In the genomic region with DNA sequence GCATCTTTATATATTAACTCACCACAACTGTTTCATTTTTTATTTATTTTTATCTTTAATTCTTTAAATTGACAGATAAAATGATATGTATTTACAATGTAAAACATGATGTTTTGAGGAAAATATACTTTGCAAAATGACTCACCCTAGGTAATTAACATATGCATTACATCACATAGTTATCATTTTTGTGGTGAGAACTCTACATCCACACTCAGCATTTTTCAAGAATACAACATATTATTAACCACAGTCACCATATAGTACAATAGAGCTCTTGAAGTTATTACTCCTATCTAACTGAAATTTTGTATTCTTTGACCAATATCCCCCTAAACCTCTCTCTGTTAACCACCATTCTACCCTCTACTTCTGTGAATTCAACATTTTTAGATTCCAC, we compare ENCODE assay signal across 2 cellular contexts.
TF ChIP-seq lines count a peak whose summit lies in the region.

No MANE protein-coding gene starts in this region.

TF ChIP-seq in IMR-90, 13 proteins besides CTCF, POLR2A, EP300 and RAD21:
- TF ChIP-seq, protein P1, sequence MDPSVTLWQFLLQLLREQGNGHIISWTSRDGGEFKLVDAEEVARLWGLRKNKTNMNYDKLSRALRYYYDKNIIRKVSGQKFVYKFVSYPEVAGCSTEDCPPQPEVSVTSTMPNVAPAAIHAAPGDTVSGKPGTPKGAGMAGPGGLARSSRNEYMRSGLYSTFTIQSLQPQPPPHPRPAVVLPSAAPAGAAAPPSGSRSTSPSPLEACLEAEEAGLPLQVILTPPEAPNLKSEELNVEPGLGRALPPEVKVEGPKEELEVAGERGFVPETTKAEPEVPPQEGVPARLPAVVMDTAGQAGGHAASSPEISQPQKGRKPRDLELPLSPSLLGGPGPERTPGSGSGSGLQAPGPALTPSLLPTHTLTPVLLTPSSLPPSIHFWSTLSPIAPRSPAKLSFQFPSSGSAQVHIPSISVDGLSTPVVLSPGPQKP (IDR thresholded peaks at IDR 0.05; ENCODE audit: borderline replicate concordance, low read depth, low read length): no peak
- TF ChIP-seq MAFK (IDR thresholded peaks at IDR 0.05; ENCODE audit: low read depth, low read length): peak; percentile 71

TF ChIP-seq in K562, 482 proteins besides CTCF, POLR2A, EP300 and RAD21 (continued from another document):
- TF ChIP-seq FOSL1 (tag; conservative IDR thresholded peaks at IDR 0.05) (0 out of 2 replicates have a peak, but pooled peaks have one; percentile 9), NCOR1 (IDR thresholded peaks at IDR 0.05) (no peak), TEAD1 (CRISPR knock-in tag; IDR thresholded peaks at IDR 0.05) (no peak), PCBP2 (IDR thresholded peaks at IDR 0.05; ENCODE audit: low read depth, low read length, poor library complexity, severe bottlenecking) (no peak), POLR2H (tag; IDR thresholded peaks at IDR 0.05; ENCODE audit: low read depth) (no peak), JUND (IDR thresholded peaks at IDR 0.05; ENCODE audit: borderline replicate concordance, low read depth, low read length) (0 out of 2 replicates have a peak, but pooled peaks have one; percentile 11), JUND (tag; IDR thresholded peaks at IDR 0.05; ENCODE audit: borderline replicate concordance, low read depth, low read length) (no peak), SAFB2 (IDR thresholded peaks at IDR 0.05; ENCODE audit: borderline replicate concordance, low read depth, low read length, severe bottlenecking) (no peak), KDM1A (IDR thresholded peaks at IDR 0.05) (no peak), KLF16 (IDR thresholded peaks at IDR 0.05) (no peak), CAMTA2 (CRISPR knock-in tag; conservative IDR thresholded peaks at IDR 0.05) (no peak), HMGN3 (IDR thresholded peaks at IDR 0.05; ENCODE audit: borderline replicate concordance, extremely low read depth, insufficient read length, low read depth, low read length) (no peak), ZNF3 (CRISPR knock-in tag; IDR thresholded peaks at IDR 0.05) (no peak), EGR1 (conservative IDR thresholded peaks at IDR 0.05) (peak; percentile 44; the same call in 1 of the 2 replicates), CSDE1 (IDR thresholded peaks at IDR 0.05) (no peak), ZNF589 (CRISPR knock-in tag; IDR thresholded peaks at IDR 0.05; ENCODE audit: low read depth) (no peak), SMARCC2 (IDR thresholded peaks at IDR 0.05; ENCODE audit: low read depth) (0 out of 2 replicates have a peak, but pooled peaks have one; percentile 24), ZNF586 (CRISPR knock-in tag; conservative IDR thresholded peaks at IDR 0.05) (no peak), HDAC8 (tag; IDR thresholded peaks at IDR 0.05) (no peak), NFE2 (IDR thresholded peaks at IDR 0.05; ENCODE audit: low read depth) (peak; percentile 17; the same call in 1 of the 2 replicates), HIVEP1 (CRISPR knock-in tag; IDR thresholded peaks at IDR 0.05) (no peak), FOXK1 (CRISPR knock-in tag; IDR thresholded peaks at IDR 0.05; ENCODE audit: borderline replicate concordance) (no peak), SRF (CRISPR knock-in tag; IDR thresholded peaks at IDR 0.05) (no peak), ZNF316 (IDR thresholded peaks at IDR 0.05) (peak; percentile 73), ZNF140 (CRISPR knock-in tag; IDR thresholded peaks at IDR 0.05) (no peak), ZNF184 (CRISPR knock-in tag; IDR thresholded peaks at IDR 0.05) (no peak), IRF2 (CRISPR knock-in tag; IDR thresholded peaks at IDR 0.05) (no peak), NUFIP1 (IDR thresholded peaks at IDR 0.05; ENCODE audit: partially characterized antibody) (no peak), ETS2 (tag; IDR thresholded peaks at IDR 0.05; ENCODE audit: borderline replicate concordance, poor library complexity, severe bottlenecking) (no peak), ARID1B (IDR thresholded peaks at IDR 0.05) (no peak), ZKSCAN8 (CRISPR knock-in tag; IDR thresholded peaks at IDR 0.05) (no peak), C11orf30 (IDR thresholded peaks at IDR 0.05; ENCODE audit: low read depth) (peak; percentile 63), EHMT2 (IDR thresholded peaks at IDR 0.05) (no peak), SPI1 (IDR thresholded peaks at IDR 0.05; ENCODE audit: borderline replicate concordance, low read depth, low read length) (no peak), ZFP30 (CRISPR knock-in tag; IDR thresholded peaks at IDR 0.05; ENCODE audit: borderline replicate concordance) (no peak), MAFK (IDR thresholded peaks at IDR 0.05; ENCODE audit: low read length) (0 out of 2 replicates have a peak, but pooled peaks have one; percentile 35), ELF2 (CRISPR knock-in tag; IDR thresholded peaks at IDR 0.05) (no peak), GTF2E2 (tag; IDR thresholded peaks at IDR 0.05) (no peak), TAF9B (IDR thresholded peaks at IDR 0.05; ENCODE audit: partially characterized antibody) (peak; percentile 15)
- TF ChIP-seq, protein P2, sequence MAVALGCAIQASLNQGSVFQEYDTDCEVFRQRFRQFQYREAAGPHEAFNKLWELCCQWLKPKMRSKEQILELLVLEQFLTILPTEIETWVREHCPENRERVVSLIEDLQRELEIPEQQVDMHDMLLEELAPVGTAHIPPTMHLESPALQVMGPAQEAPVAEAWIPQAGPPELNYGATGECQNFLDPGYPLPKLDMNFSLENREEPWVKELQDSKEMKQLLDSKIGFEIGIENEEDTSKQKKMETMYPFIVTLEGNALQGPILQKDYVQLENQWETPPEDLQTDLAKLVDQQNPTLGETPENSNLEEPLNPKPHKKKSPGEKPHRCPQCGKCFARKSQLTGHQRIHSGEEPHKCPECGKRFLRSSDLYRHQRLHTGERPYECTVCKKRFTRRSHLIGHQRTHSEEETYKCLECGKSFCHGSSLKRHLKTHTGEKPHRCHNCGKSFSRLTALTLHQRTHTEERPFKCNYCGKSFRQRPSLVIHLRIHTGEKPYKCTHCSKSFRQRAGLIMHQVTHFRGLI (CRISPR knock-in tag; IDR thresholded peaks at IDR 0.05): no peak
- TF ChIP-seq, protein P3, sequence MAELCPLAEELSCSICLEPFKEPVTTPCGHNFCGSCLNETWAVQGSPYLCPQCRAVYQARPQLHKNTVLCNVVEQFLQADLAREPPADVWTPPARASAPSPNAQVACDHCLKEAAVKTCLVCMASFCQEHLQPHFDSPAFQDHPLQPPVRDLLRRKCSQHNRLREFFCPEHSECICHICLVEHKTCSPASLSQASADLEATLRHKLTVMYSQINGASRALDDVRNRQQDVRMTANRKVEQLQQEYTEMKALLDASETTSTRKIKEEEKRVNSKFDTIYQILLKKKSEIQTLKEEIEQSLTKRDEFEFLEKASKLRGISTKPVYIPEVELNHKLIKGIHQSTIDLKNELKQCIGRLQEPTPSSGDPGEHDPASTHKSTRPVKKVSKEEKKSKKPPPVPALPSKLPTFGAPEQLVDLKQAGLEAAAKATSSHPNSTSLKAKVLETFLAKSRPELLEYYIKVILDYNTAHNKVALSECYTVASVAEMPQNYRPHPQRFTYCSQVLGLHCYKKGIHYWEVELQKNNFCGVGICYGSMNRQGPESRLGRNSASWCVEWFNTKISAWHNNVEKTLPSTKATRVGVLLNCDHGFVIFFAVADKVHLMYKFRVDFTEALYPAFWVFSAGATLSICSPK (IDR thresholded peaks at IDR 0.05; ENCODE audit: borderline replicate concordance): no peak
- TF ChIP-seq, protein P4, sequence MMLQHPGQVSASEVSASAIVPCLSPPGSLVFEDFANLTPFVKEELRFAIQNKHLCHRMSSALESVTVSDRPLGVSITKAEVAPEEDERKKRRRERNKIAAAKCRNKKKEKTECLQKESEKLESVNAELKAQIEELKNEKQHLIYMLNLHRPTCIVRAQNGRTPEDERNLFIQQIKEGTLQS (IDR thresholded peaks at IDR 0.05): peak; percentile 72
- TF ChIP-seq, protein P4 (CRISPR knock-in tag; conservative IDR thresholded peaks at IDR 0.05): no peak
